ENCODE assay signal across 1 cellular context in the genomic region with DNA sequence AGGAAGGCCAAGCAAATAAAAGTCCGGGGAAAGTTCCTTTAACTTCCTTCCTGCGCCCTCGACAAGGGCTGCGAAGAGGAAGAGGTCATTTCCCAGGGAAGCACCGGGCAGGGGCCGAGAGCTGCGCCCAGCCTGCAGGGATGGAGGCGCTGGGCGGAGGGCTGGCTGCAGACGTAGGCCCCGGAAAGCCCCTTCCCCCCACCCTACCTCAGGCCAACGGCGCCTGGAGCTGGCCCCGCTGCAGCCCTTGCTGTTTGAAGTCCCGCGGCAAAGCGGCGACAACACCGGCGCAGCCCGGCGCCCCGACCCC.
TF ChIP-seq lines count a peak whose summit lies in the region.

No MANE protein-coding gene starts in this region.

TF ChIP-seq in HepG2, 621 proteins besides CTCF, POLR2A, EP300 and RAD21 (continued from another document and continues in another):
- TF ChIP-seq IRX3 (CRISPR knock-in tag; IDR thresholded peaks at IDR 0.05; ENCODE audit: borderline replicate concordance, low read depth): no peak
- TF ChIP-seq TCF12 (IDR thresholded peaks at IDR 0.05): no peak
- no peak for TF ChIP-seq TCF12 (CRISPR knock-in tag; IDR thresholded peaks at IDR 0.05)
- no peak for TF ChIP-seq ZNF776 (CRISPR knock-in tag; IDR thresholded peaks at IDR 0.05)
- no peak for TF ChIP-seq SNAPC2 (CRISPR knock-in tag; IDR thresholded peaks at IDR 0.05)
- 0 out of 2 replicates have a peak, but pooled peaks have one; percentile 16 for TF ChIP-seq ZFAT (CRISPR knock-in tag; conservative IDR thresholded peaks at IDR 0.05)
- no peak for TF ChIP-seq NR2F6 (IDR thresholded peaks at IDR 0.05)
- 0 out of 2 replicates have a peak, but pooled peaks have one; percentile 16 for TF ChIP-seq NR2F6 (CRISPR knock-in tag; IDR thresholded peaks at IDR 0.05)
- no peak for TF ChIP-seq ZNF652 (CRISPR knock-in tag; IDR thresholded peaks at IDR 0.05; ENCODE audit: borderline replicate concordance, low read depth)
- TF ChIP-seq, protein P1, sequence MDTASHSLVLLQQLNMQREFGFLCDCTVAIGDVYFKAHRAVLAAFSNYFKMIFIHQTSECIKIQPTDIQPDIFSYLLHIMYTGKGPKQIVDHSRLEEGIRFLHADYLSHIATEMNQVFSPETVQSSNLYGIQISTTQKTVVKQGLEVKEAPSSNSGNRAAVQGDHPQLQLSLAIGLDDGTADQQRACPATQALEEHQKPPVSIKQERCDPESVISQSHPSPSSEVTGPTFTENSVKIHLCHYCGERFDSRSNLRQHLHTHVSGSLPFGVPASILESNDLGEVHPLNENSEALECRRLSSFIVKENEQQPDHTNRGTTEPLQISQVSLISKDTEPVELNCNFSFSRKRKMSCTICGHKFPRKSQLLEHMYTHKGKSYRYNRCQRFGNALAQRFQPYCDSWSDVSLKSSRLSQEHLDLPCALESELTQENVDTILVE (CRISPR knock-in tag; IDR thresholded peaks at IDR 0.05): no peak
- no peak for TF ChIP-seq SOX5 (CRISPR knock-in tag; IDR thresholded peaks at IDR 0.05; ENCODE audit: borderline replicate concordance)
- TF ChIP-seq, protein P2, sequence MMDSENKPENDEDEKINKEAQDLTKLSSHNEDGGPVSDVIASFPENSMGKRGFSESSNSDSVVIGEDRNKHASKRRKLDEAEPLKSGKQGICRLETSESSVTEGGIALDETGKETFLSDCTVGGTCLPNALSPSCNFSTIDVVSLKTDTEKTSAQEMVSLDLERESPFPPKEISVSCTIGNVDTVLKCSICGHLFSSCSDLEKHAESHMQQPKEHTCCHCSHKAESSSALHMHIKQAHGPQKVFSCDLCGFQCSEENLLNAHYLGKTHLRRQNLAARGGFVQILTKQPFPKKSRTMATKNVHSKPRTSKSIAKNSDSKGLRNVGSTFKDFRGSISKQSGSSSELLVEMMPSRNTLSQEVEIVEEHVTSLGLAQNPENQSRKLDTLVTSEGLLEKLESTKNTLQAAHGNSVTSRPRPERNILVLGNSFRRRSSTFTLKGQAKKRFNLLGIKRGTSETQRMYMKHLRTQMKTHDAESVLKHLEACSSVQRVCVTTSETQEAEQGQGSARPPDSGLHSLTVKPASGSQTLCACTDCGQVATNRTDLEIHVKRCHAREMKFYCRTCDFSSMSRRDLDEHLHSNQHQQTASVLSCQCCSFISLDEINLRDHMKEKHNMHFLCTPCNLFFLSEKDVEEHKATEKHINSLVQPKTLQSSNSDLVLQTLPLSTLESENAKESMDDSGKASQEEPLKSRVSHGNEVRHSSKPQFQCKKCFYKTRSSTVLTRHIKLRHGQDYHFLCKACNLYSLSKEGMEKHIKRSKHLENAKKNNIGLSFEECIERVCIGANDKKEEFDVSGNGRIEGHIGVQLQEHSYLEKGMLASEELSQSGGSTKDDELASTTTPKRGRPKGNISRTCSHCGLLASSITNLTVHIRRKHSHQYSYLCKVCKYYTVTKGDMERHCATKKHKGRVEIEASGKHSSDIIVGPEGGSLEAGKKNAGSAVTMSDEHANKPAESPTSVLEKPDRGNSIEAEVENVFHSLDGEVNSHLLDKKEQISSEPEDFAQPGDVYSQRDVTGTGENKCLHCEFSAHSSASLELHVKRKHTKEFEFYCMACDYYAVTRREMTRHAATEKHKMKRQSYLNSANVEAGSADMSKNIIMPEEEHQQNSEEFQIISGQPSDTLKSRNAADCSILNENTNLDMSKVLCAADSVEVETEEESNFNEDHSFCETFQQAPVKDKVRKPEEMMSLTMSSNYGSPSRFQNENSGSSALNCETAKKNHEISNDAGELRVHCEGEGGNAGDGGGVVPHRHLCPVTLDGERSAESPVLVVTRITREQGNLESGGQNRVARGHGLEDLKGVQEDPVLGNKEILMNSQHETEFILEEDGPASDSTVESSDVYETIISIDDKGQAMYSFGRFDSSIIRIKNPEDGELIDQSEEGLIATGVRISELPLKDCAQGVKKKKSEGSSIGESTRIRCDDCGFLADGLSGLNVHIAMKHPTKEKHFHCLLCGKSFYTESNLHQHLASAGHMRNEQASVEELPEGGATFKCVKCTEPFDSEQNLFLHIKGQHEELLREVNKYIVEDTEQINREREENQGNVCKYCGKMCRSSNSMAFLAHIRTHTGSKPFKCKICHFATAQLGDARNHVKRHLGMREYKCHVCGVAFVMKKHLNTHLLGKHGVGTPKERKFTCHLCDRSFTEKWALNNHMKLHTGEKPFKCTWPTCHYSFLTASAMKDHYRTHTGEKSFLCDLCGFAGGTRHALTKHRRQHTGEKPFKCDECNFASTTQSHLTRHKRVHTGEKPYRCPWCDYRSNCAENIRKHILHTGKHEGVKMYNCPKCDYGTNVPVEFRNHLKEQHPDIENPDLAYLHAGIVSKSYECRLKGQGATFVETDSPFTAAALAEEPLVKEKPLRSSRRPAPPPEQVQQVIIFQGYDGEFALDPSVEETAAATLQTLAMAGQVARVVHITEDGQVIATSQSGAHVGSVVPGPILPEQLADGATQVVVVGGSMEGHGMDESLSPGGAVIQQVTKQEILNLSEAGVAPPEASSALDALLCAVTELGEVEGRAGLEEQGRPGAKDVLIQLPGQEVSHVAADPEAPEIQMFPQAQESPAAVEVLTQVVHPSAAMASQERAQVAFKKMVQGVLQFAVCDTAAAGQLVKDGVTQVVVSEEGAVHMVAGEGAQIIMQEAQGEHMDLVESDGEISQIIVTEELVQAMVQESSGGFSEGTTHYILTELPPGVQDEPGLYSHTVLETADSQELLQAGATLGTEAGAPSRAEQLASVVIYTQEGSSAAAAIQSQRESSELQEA (CRISPR knock-in tag; IDR thresholded peaks at IDR 0.05; ENCODE audit: not compliant biosample characterization): no peak
- TF ChIP-seq KDM4B (CRISPR knock-in tag; IDR thresholded peaks at IDR 0.05): 0 out of 2 replicates have a peak, but pooled peaks have one; percentile 48
- TF ChIP-seq HES4 (CRISPR knock-in tag; IDR thresholded peaks at IDR 0.05; ENCODE audit: borderline replicate concordance): no peak
- TF ChIP-seq, protein P3, sequence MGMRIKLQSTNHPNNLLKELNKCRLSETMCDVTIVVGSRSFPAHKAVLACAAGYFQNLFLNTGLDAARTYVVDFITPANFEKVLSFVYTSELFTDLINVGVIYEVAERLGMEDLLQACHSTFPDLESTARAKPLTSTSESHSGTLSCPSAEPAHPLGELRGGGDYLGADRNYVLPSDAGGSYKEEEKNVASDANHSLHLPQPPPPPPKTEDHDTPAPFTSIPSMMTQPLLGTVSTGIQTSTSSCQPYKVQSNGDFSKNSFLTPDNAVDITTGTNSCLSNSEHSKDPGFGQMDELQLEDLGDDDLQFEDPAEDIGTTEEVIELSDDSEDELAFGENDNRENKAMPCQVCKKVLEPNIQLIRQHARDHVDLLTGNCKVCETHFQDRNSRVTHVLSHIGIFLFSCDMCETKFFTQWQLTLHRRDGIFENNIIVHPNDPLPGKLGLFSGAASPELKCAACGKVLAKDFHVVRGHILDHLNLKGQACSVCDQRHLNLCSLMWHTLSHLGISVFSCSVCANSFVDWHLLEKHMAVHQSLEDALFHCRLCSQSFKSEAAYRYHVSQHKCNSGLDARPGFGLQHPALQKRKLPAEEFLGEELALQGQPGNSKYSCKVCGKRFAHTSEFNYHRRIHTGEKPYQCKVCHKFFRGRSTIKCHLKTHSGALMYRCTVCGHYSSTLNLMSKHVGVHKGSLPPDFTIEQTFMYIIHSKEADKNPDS (CRISPR knock-in tag; IDR thresholded peaks at IDR 0.05): no peak
- TF ChIP-seq KLF15 (CRISPR knock-in tag; IDR thresholded peaks at IDR 0.05; ENCODE audit: borderline replicate concordance): no peak
- TF ChIP-seq, protein P4, sequence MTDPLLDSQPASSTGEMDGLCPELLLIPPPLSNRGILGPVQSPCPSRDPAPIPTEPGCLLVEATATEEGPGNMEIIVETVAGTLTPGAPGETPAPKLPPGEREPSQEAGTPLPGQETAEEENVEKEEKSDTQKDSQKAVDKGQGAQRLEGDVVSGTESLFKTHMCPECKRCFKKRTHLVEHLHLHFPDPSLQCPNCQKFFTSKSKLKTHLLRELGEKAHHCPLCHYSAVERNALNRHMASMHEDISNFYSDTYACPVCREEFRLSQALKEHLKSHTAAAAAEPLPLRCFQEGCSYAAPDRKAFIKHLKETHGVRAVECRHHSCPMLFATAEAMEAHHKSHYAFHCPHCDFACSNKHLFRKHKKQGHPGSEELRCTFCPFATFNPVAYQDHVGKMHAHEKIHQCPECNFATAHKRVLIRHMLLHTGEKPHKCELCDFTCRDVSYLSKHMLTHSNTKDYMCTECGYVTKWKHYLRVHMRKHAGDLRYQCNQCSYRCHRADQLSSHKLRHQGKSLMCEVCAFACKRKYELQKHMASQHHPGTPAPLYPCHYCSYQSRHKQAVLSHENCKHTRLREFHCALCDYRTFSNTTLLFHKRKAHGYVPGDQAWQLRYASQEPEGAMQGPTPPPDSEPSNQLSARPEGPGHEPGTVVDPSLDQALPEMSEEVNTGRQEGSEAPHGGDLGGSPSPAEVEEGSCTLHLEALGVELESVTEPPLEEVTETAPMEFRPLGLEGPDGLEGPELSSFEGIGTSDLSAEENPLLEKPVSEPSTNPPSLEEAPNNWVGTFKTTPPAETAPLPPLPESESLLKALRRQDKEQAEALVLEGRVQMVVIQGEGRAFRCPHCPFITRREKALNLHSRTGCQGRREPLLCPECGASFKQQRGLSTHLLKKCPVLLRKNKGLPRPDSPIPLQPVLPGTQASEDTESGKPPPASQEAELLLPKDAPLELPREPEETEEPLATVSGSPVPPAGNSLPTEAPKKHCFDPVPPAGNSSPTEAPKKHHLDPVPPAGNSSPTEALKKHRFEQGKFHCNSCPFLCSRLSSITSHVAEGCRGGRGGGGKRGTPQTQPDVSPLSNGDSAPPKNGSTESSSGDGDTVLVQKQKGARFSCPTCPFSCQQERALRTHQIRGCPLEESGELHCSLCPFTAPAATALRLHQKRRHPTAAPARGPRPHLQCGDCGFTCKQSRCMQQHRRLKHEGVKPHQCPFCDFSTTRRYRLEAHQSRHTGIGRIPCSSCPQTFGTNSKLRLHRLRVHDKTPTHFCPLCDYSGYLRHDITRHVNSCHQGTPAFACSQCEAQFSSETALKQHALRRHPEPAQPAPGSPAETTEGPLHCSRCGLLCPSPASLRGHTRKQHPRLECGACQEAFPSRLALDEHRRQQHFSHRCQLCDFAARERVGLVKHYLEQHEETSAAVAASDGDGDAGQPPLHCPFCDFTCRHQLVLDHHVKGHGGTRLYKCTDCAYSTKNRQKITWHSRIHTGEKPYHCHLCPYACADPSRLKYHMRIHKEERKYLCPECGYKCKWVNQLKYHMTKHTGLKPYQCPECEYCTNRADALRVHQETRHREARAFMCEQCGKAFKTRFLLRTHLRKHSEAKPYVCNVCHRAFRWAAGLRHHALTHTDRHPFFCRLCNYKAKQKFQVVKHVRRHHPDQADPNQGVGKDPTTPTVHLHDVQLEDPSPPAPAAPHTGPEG (CRISPR knock-in tag; IDR thresholded peaks at IDR 0.05): no peak
- no peak for TF ChIP-seq NFE2L2 (IDR thresholded peaks at IDR 0.05; ENCODE audit: low read length)
- no peak for TF ChIP-seq TMF1 (CRISPR knock-in tag; IDR thresholded peaks at IDR 0.05; ENCODE audit: low read depth)
- TF ChIP-seq ZNF557 (CRISPR knock-in tag; IDR thresholded peaks at IDR 0.05): no peak
- TF ChIP-seq, protein P5, sequence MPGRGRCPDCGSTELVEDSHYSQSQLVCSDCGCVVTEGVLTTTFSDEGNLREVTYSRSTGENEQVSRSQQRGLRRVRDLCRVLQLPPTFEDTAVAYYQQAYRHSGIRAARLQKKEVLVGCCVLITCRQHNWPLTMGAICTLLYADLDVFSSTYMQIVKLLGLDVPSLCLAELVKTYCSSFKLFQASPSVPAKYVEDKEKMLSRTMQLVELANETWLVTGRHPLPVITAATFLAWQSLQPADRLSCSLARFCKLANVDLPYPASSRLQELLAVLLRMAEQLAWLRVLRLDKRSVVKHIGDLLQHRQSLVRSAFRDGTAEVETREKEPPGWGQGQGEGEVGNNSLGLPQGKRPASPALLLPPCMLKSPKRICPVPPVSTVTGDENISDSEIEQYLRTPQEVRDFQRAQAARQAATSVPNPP (CRISPR knock-in tag; IDR thresholded peaks at IDR 0.05): no peak
- TF ChIP-seq ZNF441 (CRISPR knock-in tag; IDR thresholded peaks at IDR 0.05; ENCODE audit: borderline replicate concordance): no peak
- TF ChIP-seq GABPA (IDR thresholded peaks at IDR 0.05; ENCODE audit: low read depth, low read length): no peak
- TF ChIP-seq GABPA (CRISPR knock-in tag; IDR thresholded peaks at IDR 0.05; ENCODE audit: low read depth): no peak; the same call in 1 of the 2 replicates
- no peak for TF ChIP-seq KDM3A (CRISPR knock-in tag; IDR thresholded peaks at IDR 0.05; ENCODE audit: low read depth)
- no peak for TF ChIP-seq GATAD1 (CRISPR knock-in tag; IDR thresholded peaks at IDR 0.05)
- no peak for TF ChIP-seq ZBTB3 (CRISPR knock-in tag; IDR thresholded peaks at IDR 0.05; ENCODE audit: borderline replicate concordance, low read depth)
- no peak for TF ChIP-seq STAG1 (CRISPR knock-in tag; IDR thresholded peaks at IDR 0.05)
